Comparison of ENCODE assay signal across 8 cellular contexts in genomic region chr14:95157195-95157986, GRCh38. TPM values are rescaled to one million over a fixed set of nuclear protein-coding genes. Genes with fewer than 3 reads are reported as not detected.
DNase-seq lines count a peak whose midpoint lies in the region; ATAC-seq and TF ChIP-seq lines count a peak whose summit lies in the region.

Gene DICER1, minus strand, starts transcription at chr14:95157529. Its CDS starts 24,071 bp downstream, at chr14:95133458.

- no peaks in the 10 kb centered on the region for H3K27me3 Mint-ChIP-seq in activated naive CD4-positive, alpha-beta T cell treated with anti-CD3 and anti-CD28 coated beads, Interleukin-2, amount 50 U/mL, for 24 hours

- no peak for TF ChIP-seq CTCF in omental fat pad (IDR thresholded peaks at IDR 0.05)

- H3K27ac Mint-ChIP-seq in activated naive CD4-positive, alpha-beta T cell treated with anti-CD3 and anti-CD28 coated beads, Interleukin-2, amount 50 U/mL, for 24 hours = peak within 1 kb of the TSS; percentile 99

- peaks cover 3% of the 10 kb centered on the region for H3K36me3 Mint-ChIP-seq in activated naive CD4-positive, alpha-beta T cell treated with anti-CD3 and anti-CD28 coated beads, Interleukin-2, amount 50 U/mL, for 24 hours

- no peaks in the 10 kb centered on the region for H3K9me3 Mint-ChIP-seq in activated naive CD4-positive, alpha-beta T cell treated with anti-CD3 and anti-CD28 coated beads, Interleukin-2, amount 50 U/mL, for 24 hours

- DNase-seq in NCI-H1092 (lab: John Stamatoyannopoulos, UW) (peak; percentile 93), globus pallidus (ENCODE audit: low spot score) (peak; percentile 95), omental fat pad (ENCODE audit: low spot score) (peak; percentile 95)

- peak within 1 kb of the TSS; percentile 95 for H3K27ac ChIP-seq in temporal lobe (ENCODE audit: low read depth, low read length)

- H3K4me1 Mint-ChIP-seq in activated naive CD4-positive, alpha-beta T cell treated with anti-CD3 and anti-CD28 coated beads, Interleukin-2, amount 50 U/mL, for 24 hours = peaks cover 43% of the 10 kb centered on the region

- ATAC-seq in HG02588 (IDR thresholded peaks at IDR 0.05; ENCODE audit: unreplicated experiment) (peak; percentile 75), SK-N-SH treated with all-trans-retinoic acid at 6 μM for 48 hours (peak; percentile 92), omental fat pad (ENCODE audit: low FRiP score) (peak; percentile 97)

- H3K4me3 Mint-ChIP-seq in activated naive CD4-positive, alpha-beta T cell treated with anti-CD3 and anti-CD28 coated beads, Interleukin-2, amount 50 U/mL, for 24 hours = peak within 1 kb of the TSS; percentile 96

- peak within 1 kb of the TSS; percentile 92 for H3K4me3 ChIP-seq in GM08714 (ENCODE audit: low read length)

TF ChIP-seq in SK-N-SH treated with all-trans-retinoic acid at 6 μM for 48 hours, 23 proteins besides CTCF, POLR2A, EP300 and RAD21:
- 0 out of 2 replicates have a peak, but pooled peaks have one; percentile 39 for TF ChIP-seq ZFP3 (CRISPR knock-in tag; IDR thresholded peaks at IDR 0.05)
- TF ChIP-seq POU6F1 (CRISPR knock-in tag; IDR thresholded peaks at IDR 0.05; ENCODE audit: borderline replicate concordance, low read depth) = no peak
- TF ChIP-seq TSHZ2 (CRISPR knock-in tag; IDR thresholded peaks at IDR 0.05) = 0 out of 2 replicates have a peak, but pooled peaks have one; percentile 44
- TF ChIP-seq SNAI2 (CRISPR knock-in tag; IDR thresholded peaks at IDR 0.05) = no peak
- no peak for TF ChIP-seq TCF4 (CRISPR knock-in tag; IDR thresholded peaks at IDR 0.05; ENCODE audit: borderline replicate concordance)
- TF ChIP-seq ZNF70 (CRISPR knock-in tag; IDR thresholded peaks at IDR 0.05) = no peak
- no peak for TF ChIP-seq ZNF8 (CRISPR knock-in tag; IDR thresholded peaks at IDR 0.05)
- no peak for TF ChIP-seq ZFP30 (CRISPR knock-in tag; IDR thresholded peaks at IDR 0.05)
- TF ChIP-seq CSDC2 (CRISPR knock-in tag; IDR thresholded peaks at IDR 0.05) = no peak
- TF ChIP-seq RARB (CRISPR knock-in tag; IDR thresholded peaks at IDR 0.05) = no peak
- TF ChIP-seq, protein P1, sequence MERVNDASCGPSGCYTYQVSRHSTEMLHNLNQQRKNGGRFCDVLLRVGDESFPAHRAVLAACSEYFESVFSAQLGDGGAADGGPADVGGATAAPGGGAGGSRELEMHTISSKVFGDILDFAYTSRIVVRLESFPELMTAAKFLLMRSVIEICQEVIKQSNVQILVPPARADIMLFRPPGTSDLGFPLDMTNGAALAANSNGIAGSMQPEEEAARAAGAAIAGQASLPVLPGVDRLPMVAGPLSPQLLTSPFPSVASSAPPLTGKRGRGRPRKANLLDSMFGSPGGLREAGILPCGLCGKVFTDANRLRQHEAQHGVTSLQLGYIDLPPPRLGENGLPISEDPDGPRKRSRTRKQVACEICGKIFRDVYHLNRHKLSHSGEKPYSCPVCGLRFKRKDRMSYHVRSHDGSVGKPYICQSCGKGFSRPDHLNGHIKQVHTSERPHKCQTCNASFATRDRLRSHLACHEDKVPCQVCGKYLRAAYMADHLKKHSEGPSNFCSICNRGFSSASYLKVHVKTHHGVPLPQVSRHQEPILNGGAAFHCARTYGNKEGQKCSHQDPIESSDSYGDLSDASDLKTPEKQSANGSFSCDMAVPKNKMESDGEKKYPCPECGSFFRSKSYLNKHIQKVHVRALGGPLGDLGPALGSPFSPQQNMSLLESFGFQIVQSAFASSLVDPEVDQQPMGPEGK (CRISPR knock-in tag; IDR thresholded peaks at IDR 0.05; ENCODE audit: borderline replicate concordance) = peak; percentile 71; the same call in 1 of the 2 replicates
- TF ChIP-seq TOX (CRISPR knock-in tag; IDR thresholded peaks at IDR 0.05; ENCODE audit: borderline replicate concordance) = no peak
- no peak for TF ChIP-seq ARNTL (CRISPR knock-in tag; IDR thresholded peaks at IDR 0.05; ENCODE audit: borderline replicate concordance, low read depth)
- TF ChIP-seq, protein P2, sequence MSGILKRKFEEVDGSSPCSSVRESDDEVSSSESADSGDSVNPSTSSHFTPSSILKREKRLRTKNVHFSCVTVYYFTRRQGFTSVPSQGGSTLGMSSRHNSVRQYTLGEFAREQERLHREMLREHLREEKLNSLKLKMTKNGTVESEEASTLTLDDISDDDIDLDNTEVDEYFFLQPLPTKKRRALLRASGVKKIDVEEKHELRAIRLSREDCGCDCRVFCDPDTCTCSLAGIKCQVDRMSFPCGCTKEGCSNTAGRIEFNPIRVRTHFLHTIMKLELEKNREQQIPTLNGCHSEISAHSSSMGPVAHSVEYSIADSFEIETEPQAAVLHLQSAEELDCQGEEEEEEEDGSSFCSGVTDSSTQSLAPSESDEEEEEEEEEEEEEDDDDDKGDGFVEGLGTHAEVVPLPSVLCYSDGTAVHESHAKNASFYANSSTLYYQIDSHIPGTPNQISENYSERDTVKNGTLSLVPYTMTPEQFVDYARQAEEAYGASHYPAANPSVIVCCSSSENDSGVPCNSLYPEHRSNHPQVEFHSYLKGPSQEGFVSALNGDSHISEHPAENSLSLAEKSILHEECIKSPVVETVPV (CRISPR knock-in tag; IDR thresholded peaks at IDR 0.05) = no peak
- no peak for TF ChIP-seq ISL1 (CRISPR knock-in tag; IDR thresholded peaks at IDR 0.05)
- no peak for TF ChIP-seq ZNF565 (CRISPR knock-in tag; conservative IDR thresholded peaks at IDR 0.05; ENCODE audit: low read depth)
- TF ChIP-seq, protein P3, sequence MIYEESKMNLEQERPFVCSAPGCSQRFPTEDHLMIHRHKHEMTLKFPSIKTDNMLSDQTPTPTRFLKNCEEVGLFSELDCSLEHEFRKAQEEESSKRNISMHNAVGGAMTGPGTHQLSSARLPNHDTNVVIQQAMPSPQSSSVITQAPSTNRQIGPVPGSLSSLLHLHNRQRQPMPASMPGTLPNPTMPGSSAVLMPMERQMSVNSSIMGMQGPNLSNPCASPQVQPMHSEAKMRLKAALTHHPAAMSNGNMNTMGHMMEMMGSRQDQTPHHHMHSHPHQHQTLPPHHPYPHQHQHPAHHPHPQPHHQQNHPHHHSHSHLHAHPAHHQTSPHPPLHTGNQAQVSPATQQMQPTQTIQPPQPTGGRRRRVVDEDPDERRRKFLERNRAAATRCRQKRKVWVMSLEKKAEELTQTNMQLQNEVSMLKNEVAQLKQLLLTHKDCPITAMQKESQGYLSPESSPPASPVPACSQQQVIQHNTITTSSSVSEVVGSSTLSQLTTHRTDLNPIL (CRISPR knock-in tag; IDR thresholded peaks at IDR 0.05; ENCODE audit: low read depth) = no peak
- no peak for TF ChIP-seq BACH2 (CRISPR knock-in tag; IDR thresholded peaks at IDR 0.05; ENCODE audit: borderline replicate concordance)

RNA-seq across cellular contexts. Expression of gene DICER1, which starts in this region (rescaled TPM):
- total RNA-seq in omental fat pad (100 to 1,000 TPM in 2 of 4 donors, 10 to 100 TPM in 2; 64.7 to 137 (median 87.6) TPM), temporal lobe (102 TPM)

Comparison
In these comparisons a context has a peak if more than half of its experiments do, and no peak if none do; other contexts are left out.
1. Peak in every context shown above with its lines: DNase-seq, ATAC-seq, H3K4me3 ChIP-seq and H3K27ac ChIP-seq.